ENCODE assay signal across 8 cellular contexts in genomic region chr5:55712023-55712859, GRCh38. TPM values are rescaled to one million over a fixed set of nuclear protein-coding genes. Genes with fewer than 3 reads are reported as not detected.
A peak's percentile ranks its signal among the peaks of the same experiment; 100 is the strongest.
DNase-seq lines count a peak whose midpoint lies in the region; ATAC-seq, FAIRE-seq and TF ChIP-seq lines count a peak whose summit lies in the region.

A gene with protein sequence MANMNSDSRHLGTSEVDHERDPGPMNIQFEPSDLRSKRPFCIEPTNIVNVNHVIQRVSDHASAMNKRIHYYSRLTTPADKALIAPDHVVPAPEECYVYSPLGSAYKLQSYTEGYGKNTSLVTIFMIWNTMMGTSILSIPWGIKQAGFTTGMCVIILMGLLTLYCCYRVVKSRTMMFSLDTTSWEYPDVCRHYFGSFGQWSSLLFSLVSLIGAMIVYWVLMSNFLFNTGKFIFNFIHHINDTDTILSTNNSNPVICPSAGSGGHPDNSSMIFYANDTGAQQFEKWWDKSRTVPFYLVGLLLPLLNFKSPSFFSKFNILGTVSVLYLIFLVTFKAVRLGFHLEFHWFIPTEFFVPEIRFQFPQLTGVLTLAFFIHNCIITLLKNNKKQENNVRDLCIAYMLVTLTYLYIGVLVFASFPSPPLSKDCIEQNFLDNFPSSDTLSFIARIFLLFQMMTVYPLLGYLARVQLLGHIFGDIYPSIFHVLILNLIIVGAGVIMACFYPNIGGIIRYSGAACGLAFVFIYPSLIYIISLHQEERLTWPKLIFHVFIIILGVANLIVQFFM (minus strand): TSS chr5:55712324. CDS start chr5:55697958, 14,366 bp downstream.

- no peaks in the 10 kb centered on the region for H3K9me3 ChIP-seq in kidney (ENCODE audit: control insufficient read depth in 1 of 2, low read length in 2 of 2)

- ATAC-seq in GM19035 (IDR thresholded peaks at IDR 0.05; ENCODE audit: unreplicated experiment) (peak; percentile 100), HG03354 (IDR thresholded peaks at IDR 0.05; ENCODE audit: poor library complexity, severe bottlenecking, unreplicated experiment) (peak; percentile 100)
- ATAC-seq in activated CD4-positive, CD25-positive, alpha-beta regulatory T cell treated with anti-CD3 and anti-CD28 coated beads, Interleukin-2, amount 50 U/mL, for 24 hours, result peak; percentile 100

- FAIRE-seq in kidney (lab: Jason Lieb, UNC), result no peak

- peak within 1 kb of the TSS; percentile 83 to 100 for H3K4me3 ChIP-seq in kidney (ENCODE audit: low read length in 2 of 2)

- no peaks in the 10 kb centered on the region for H3K36me3 ChIP-seq in kidney (ENCODE audit: control insufficient read depth in 1 of 2, insufficient read depth in 2 of 2, low read length in 2 of 2)

- intact Hi-C loops in kidney (cut with DNase I), result no loop called here

- H3K27ac ChIP-seq in kidney (ENCODE audit: low read depth in 2 of 2, low read length in 2 of 2), result peak within 1 kb of the TSS in 1 of 2 donors; percentile 32

- peak; percentile 73 for DNase-seq in AG09319 (ENCODE audit: extremely low read depth, low read depth)
- DNase-seq in NCI-H446 treated with DMSO at 0.1 percent for 48 hours (lab: John Stamatoyannopoulos, UW), result peak; percentile 83
- DNase-seq in cerebellar nuclear complex (lab: John Stamatoyannopoulos, UW), result peak; percentile 54 to 88
- peak; percentile 98 for DNase-seq in kidney
- peak; percentile 97 for DNase-seq in stimulated activated CD4-positive, alpha-beta T cell treated with anti-CD3 and anti-CD28 coated beads, Interleukin-15, amount 100 ng/mL, for 24 hours

- H3K9ac ChIP-seq in kidney (ENCODE audit: low read length in 2 of 2), result peak within 1 kb of the TSS; percentile 51 to 93

- peaks cover 4 to 5% of the 10 kb centered on the region in 2 donors for H3K4me1 ChIP-seq in kidney (ENCODE audit: control insufficient read depth in 1 of 2, insufficient read depth in 1 of 2, low read depth in 1 of 2, low read length in 2 of 2)

- TF ChIP-seq CTCF in AG09319 (IDR thresholded peaks at IDR 0.05; ENCODE audit: low read depth, low read length) (no peak), kidney (IDR thresholded peaks at IDR 0.05; ENCODE audit: borderline replicate concordance, extremely low read depth, insufficient read depth) (no peak)

RNA-seq across cellular contexts. Expression of the gene that starts here (rescaled TPM):
- total RNA-seq in kidney, result 24.8 TPM
- polyA plus RNA-seq in kidney (ENCODE audit: insufficient read depth, low read depth, low replicate concordance), result 5.8 TPM
